1 cellular context compared by ENCODE assay signal in the genomic region with DNA sequence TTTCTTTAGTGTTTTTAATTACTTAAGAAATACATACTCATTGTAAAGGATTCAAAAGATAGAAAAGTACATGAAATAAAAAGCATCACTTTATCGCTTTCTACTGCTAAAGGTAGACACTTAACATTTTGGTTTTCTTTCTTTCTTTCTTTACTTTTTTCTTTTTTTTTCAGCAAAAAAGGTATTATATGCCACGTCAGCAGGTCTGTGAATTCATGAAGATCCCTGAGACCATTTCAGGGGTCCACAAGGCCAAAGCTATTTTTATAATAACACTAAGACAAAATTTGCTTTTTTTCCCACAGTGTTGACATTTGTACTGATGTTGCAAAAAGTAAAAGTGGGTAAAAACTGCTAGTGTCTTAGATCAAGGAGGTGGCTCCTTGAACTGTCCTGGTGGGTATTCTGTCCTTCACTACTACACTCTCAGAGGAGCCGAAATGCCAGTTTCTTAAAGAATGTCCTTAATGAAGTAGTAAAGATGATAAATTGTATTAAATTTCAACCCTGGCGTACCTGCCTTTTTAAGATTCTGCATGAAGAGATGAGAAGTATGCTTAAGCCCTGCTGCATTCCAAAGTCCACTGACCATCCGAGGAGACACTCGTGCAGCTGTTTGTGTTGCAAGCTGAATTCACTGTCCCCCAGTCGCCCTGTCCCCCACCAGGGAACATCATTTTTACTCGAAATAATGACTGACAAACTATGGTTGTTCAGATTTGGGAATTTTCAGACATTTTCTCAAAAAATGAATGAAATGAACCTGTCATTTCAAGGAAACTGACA.
A peak's percentile ranks its signal among the peaks of the same experiment; 100 is the strongest.
TF ChIP-seq lines count a peak whose summit lies in the region.

No MANE protein-coding gene starts in this region.

TF ChIP-seq in HepG2, 621 proteins besides CTCF, POLR2A, EP300 and RAD21 (continues in another document):
- TF ChIP-seq ZNF292 (CRISPR knock-in tag; IDR thresholded peaks at IDR 0.05; ENCODE audit: borderline replicate concordance, low read depth) (peak; percentile 57; the same call in 1 of the 2 replicates), ZNF329 (CRISPR knock-in tag; IDR thresholded peaks at IDR 0.05; ENCODE audit: low read depth) (no peak), TOPORS (CRISPR knock-in tag; IDR thresholded peaks at IDR 0.05) (no peak), ZNF33A (CRISPR knock-in tag; IDR thresholded peaks at IDR 0.05; ENCODE audit: borderline replicate concordance) (no peak), BCL6 (CRISPR knock-in tag; IDR thresholded peaks at IDR 0.05) (peak; percentile 21; the same call in 1 of the 2 replicates), LCORL (IDR thresholded peaks at IDR 0.05) (no peak), LCORL (CRISPR knock-in tag; IDR thresholded peaks at IDR 0.05) (0 out of 2 replicates have a peak, but pooled peaks have one; percentile 43), TAF1 (CRISPR knock-in tag; IDR thresholded peaks at IDR 0.05) (no peak), MAFK (conservative IDR thresholded peaks at IDR 0.05 in 1 of 2, IDR thresholded peaks at IDR 0.05 in 1 of 2; ENCODE audit: low read length in 2 of 2) (peak; percentile 94 to 96), ZNF274 (CRISPR knock-in tag; IDR thresholded peaks at IDR 0.05) (no peak), ZNF350 (CRISPR knock-in tag; IDR thresholded peaks at IDR 0.05; ENCODE audit: borderline replicate concordance, low read depth) (no peak), HMGA1 (CRISPR knock-in tag; conservative IDR thresholded peaks at IDR 0.05) (no peak), CAMTA2 (CRISPR knock-in tag; IDR thresholded peaks at IDR 0.05; ENCODE audit: borderline replicate concordance) (no peak), ASH2L (IDR thresholded peaks at IDR 0.05; ENCODE audit: insufficient read length, low read depth, low read length) (no peak), MAFF (IDR thresholded peaks at IDR 0.05; ENCODE audit: low read depth, low read length) (peak; percentile 94), ZNF552 (CRISPR knock-in tag; IDR thresholded peaks at IDR 0.05; ENCODE audit: borderline replicate concordance) (no peak), ATM (IDR thresholded peaks at IDR 0.05; ENCODE audit: borderline replicate concordance) (no peak), TEAD3 (CRISPR knock-in tag; optimal IDR thresholded peaks at IDR 0.05; ENCODE audit: borderline replicate concordance) (peak; percentile 22), ZEB1 (IDR thresholded peaks at IDR 0.05; ENCODE audit: insufficient replicate concordance, low read depth) (no peak), YY1 (IDR thresholded peaks at IDR 0.05; ENCODE audit: insufficient read depth, insufficient replicate concordance, low read depth, low read length) (no peak), ZNF441 (CRISPR knock-in tag; IDR thresholded peaks at IDR 0.05; ENCODE audit: borderline replicate concordance) (peak; percentile 95), TCF7L2 (IDR thresholded peaks at IDR 0.05; ENCODE audit: low read depth, low read length) (no peak), ZSCAN25 (CRISPR knock-in tag; IDR thresholded peaks at IDR 0.05) (no peak), NR1H2 (CRISPR knock-in tag; IDR thresholded peaks at IDR 0.05; ENCODE audit: borderline replicate concordance, low read depth) (no peak)
- TF ChIP-seq, protein P1, sequence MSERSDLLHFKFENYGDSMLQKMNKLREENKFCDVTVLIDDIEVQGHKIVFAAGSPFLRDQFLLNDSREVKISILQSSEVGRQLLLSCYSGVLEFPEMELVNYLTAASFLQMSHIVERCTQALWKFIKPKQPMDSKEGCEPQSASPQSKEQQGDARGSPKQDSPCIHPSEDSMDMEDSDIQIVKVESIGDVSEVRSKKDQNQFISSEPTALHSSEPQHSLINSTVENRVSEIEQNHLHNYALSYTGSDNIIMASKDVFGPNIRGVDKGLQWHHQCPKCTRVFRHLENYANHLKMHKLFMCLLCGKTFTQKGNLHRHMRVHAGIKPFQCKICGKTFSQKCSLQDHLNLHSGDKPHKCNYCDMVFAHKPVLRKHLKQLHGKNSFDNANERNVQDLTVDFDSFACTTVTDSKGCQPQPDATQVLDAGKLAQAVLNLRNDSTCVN (CRISPR knock-in tag; IDR thresholded peaks at IDR 0.05; ENCODE audit: borderline replicate concordance) = no peak
- TF ChIP-seq, protein P2, sequence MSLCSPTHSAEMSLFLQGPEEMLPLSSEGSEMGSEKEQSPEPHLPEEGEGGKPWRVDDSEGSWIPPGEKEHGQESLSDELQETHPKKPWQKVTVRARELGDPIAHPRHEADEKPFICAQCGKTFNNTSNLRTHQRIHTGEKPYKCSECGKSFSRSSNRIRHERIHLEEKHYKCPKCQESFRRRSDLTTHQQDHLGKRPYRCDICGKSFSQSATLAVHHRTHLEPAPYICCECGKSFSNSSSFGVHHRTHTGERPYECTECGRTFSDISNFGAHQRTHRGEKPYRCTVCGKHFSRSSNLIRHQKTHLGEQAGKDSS (CRISPR knock-in tag; IDR thresholded peaks at IDR 0.05; ENCODE audit: borderline replicate concordance, low read depth) = no peak
- TF ChIP-seq, protein P3, sequence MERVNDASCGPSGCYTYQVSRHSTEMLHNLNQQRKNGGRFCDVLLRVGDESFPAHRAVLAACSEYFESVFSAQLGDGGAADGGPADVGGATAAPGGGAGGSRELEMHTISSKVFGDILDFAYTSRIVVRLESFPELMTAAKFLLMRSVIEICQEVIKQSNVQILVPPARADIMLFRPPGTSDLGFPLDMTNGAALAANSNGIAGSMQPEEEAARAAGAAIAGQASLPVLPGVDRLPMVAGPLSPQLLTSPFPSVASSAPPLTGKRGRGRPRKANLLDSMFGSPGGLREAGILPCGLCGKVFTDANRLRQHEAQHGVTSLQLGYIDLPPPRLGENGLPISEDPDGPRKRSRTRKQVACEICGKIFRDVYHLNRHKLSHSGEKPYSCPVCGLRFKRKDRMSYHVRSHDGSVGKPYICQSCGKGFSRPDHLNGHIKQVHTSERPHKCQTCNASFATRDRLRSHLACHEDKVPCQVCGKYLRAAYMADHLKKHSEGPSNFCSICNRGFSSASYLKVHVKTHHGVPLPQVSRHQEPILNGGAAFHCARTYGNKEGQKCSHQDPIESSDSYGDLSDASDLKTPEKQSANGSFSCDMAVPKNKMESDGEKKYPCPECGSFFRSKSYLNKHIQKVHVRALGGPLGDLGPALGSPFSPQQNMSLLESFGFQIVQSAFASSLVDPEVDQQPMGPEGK (CRISPR knock-in tag; IDR thresholded peaks at IDR 0.05) = peak; percentile 85
- TF ChIP-seq, protein P4, sequence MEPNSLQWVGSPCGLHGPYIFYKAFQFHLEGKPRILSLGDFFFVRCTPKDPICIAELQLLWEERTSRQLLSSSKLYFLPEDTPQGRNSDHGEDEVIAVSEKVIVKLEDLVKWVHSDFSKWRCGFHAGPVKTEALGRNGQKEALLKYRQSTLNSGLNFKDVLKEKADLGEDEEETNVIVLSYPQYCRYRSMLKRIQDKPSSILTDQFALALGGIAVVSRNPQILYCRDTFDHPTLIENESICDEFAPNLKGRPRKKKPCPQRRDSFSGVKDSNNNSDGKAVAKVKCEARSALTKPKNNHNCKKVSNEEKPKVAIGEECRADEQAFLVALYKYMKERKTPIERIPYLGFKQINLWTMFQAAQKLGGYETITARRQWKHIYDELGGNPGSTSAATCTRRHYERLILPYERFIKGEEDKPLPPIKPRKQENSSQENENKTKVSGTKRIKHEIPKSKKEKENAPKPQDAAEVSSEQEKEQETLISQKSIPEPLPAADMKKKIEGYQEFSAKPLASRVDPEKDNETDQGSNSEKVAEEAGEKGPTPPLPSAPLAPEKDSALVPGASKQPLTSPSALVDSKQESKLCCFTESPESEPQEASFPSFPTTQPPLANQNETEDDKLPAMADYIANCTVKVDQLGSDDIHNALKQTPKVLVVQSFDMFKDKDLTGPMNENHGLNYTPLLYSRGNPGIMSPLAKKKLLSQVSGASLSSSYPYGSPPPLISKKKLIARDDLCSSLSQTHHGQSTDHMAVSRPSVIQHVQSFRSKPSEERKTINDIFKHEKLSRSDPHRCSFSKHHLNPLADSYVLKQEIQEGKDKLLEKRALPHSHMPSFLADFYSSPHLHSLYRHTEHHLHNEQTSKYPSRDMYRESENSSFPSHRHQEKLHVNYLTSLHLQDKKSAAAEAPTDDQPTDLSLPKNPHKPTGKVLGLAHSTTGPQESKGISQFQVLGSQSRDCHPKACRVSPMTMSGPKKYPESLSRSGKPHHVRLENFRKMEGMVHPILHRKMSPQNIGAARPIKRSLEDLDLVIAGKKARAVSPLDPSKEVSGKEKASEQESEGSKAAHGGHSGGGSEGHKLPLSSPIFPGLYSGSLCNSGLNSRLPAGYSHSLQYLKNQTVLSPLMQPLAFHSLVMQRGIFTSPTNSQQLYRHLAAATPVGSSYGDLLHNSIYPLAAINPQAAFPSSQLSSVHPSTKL (CRISPR knock-in tag; IDR thresholded peaks at IDR 0.05) = peak; percentile 56
- TF ChIP-seq, protein P5, sequence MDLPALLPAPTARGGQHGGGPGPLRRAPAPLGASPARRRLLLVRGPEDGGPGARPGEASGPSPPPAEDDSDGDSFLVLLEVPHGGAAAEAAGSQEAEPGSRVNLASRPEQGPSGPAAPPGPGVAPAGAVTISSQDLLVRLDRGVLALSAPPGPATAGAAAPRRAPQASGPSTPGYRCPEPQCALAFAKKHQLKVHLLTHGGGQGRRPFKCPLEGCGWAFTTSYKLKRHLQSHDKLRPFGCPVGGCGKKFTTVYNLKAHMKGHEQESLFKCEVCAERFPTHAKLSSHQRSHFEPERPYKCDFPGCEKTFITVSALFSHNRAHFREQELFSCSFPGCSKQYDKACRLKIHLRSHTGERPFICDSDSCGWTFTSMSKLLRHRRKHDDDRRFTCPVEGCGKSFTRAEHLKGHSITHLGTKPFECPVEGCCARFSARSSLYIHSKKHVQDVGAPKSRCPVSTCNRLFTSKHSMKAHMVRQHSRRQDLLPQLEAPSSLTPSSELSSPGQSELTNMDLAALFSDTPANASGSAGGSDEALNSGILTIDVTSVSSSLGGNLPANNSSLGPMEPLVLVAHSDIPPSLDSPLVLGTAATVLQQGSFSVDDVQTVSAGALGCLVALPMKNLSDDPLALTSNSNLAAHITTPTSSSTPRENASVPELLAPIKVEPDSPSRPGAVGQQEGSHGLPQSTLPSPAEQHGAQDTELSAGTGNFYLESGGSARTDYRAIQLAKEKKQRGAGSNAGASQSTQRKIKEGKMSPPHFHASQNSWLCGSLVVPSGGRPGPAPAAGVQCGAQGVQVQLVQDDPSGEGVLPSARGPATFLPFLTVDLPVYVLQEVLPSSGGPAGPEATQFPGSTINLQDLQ (CRISPR knock-in tag; IDR thresholded peaks at IDR 0.05) = no peak
- TF ChIP-seq, protein P6, sequence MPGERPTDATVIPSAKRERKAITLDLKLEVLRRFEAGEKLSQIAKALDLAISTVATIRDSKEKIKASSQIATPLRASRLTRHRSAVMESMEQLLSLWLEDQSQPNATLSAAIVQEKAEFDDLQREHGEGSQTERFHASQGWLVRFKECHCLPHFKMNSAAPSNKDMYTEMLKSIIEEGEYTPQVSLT (CRISPR knock-in tag; IDR thresholded peaks at IDR 0.05; ENCODE audit: borderline replicate concordance, low read depth) = no peak
- TF ChIP-seq, protein P7, sequence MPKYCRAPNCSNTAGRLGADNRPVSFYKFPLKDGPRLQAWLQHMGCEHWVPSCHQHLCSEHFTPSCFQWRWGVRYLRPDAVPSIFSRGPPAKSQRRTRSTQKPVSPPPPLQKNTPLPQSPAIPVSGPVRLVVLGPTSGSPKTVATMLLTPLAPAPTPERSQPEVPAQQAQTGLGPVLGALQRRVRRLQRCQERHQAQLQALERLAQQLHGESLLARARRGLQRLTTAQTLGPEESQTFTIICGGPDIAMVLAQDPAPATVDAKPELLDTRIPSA (CRISPR knock-in tag; IDR thresholded peaks at IDR 0.05; ENCODE audit: borderline replicate concordance) = no peak
- TF ChIP-seq, protein P8, sequence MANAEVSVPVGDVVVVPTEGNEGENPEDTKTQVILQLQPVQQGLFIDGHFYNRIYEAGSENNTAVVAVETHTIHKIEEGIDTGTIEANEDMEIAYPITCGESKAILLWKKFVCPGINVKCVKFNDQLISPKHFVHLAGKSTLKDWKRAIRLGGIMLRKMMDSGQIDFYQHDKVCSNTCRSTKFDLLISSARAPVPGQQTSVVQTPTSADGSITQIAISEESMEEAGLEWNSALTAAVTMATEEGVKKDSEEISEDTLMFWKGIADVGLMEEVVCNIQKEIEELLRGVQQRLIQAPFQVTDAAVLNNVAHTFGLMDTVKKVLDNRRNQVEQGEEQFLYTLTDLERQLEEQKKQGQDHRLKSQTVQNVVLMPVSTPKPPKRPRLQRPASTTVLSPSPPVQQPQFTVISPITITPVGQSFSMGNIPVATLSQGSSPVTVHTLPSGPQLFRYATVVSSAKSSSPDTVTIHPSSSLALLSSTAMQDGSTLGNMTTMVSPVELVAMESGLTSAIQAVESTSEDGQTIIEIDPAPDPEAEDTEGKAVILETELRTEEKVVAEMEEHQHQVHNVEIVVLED (CRISPR knock-in tag; IDR thresholded peaks at IDR 0.05; ENCODE audit: borderline replicate concordance) = no peak
- TF ChIP-seq, protein P9, sequence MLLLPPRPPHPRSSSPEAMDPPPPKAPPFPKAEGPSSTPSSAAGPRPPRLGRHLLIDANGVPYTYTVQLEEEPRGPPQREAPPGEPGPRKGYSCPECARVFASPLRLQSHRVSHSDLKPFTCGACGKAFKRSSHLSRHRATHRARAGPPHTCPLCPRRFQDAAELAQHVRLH (CRISPR knock-in tag; IDR thresholded peaks at IDR 0.05; ENCODE audit: borderline replicate concordance, low read depth) = no peak
- TF ChIP-seq, protein P10, sequence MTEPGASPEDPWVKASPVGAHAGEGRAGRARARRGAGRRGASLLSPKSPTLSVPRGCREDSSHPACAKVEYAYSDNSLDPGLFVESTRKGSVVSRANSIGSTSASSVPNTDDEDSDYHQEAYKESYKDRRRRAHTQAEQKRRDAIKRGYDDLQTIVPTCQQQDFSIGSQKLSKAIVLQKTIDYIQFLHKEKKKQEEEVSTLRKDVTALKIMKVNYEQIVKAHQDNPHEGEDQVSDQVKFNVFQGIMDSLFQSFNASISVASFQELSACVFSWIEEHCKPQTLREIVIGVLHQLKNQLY (CRISPR knock-in tag; IDR thresholded peaks at IDR 0.05) = no peak
- TF ChIP-seq, protein P11, sequence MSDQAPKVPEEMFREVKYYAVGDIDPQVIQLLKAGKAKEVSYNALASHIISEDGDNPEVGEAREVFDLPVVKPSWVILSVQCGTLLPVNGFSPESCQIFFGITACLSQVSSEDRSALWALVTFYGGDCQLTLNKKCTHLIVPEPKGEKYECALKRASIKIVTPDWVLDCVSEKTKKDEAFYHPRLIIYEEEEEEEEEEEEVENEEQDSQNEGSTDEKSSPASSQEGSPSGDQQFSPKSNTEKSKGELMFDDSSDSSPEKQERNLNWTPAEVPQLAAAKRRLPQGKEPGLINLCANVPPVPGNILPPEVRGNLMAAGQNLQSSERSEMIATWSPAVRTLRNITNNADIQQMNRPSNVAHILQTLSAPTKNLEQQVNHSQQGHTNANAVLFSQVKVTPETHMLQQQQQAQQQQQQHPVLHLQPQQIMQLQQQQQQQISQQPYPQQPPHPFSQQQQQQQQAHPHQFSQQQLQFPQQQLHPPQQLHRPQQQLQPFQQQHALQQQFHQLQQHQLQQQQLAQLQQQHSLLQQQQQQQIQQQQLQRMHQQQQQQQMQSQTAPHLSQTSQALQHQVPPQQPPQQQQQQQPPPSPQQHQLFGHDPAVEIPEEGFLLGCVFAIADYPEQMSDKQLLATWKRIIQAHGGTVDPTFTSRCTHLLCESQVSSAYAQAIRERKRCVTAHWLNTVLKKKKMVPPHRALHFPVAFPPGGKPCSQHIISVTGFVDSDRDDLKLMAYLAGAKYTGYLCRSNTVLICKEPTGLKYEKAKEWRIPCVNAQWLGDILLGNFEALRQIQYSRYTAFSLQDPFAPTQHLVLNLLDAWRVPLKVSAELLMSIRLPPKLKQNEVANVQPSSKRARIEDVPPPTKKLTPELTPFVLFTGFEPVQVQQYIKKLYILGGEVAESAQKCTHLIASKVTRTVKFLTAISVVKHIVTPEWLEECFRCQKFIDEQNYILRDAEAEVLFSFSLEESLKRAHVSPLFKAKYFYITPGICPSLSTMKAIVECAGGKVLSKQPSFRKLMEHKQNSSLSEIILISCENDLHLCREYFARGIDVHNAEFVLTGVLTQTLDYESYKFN (CRISPR knock-in tag; conservative IDR thresholded peaks at IDR 0.05) = peak; percentile 59
